ENCODE assay signal across 1 cellular context in genomic region chr2:200509608-200510433, GRCh38.
TF ChIP-seq lines count a peak whose summit lies in the region.

Gene KCTD18 (minus strand): TSS chr2:200510068. CDS start chr2:200507016, 3,052 bp downstream.

TF ChIP-seq in HCT116, 20 proteins besides CTCF, POLR2A, EP300 and RAD21 (continued from another document):
- TF ChIP-seq EZH2phosphoT487 (IDR thresholded peaks at IDR 0.05; ENCODE audit: borderline replicate concordance) (no peak), SP1 (IDR thresholded peaks at IDR 0.05; ENCODE audit: low read depth) (peak; percentile 24; the same call in 1 of the 2 replicates), EGR1 (IDR thresholded peaks at IDR 0.05; ENCODE audit: low read depth) (peak; percentile 62; the same call in 1 of the 2 replicates), ELF1 (IDR thresholded peaks at IDR 0.05; ENCODE audit: borderline replicate concordance, low read depth) (peak; percentile 74), ZFX (IDR thresholded peaks at IDR 0.05) (peak; percentile 90), MAX (IDR thresholded peaks at IDR 0.05) (peak; percentile 79), POLR2AphosphoS5 (IDR thresholded peaks at IDR 0.05; ENCODE audit: low read depth, low read length) (peak; percentile 88), JUND (IDR thresholded peaks at IDR 0.05) (no peak), SRF (IDR thresholded peaks at IDR 0.05; ENCODE audit: low read depth) (no peak; the same call in 1 of the 2 replicates), FOSL1 (IDR thresholded peaks at IDR 0.05; ENCODE audit: low read depth) (no peak), ZNF274 (IDR thresholded peaks at IDR 0.05; ENCODE audit: low read depth, low read length) (no peak), EZH2 (IDR thresholded peaks at IDR 0.05) (no peak)
- TF ChIP-seq, protein P1, sequence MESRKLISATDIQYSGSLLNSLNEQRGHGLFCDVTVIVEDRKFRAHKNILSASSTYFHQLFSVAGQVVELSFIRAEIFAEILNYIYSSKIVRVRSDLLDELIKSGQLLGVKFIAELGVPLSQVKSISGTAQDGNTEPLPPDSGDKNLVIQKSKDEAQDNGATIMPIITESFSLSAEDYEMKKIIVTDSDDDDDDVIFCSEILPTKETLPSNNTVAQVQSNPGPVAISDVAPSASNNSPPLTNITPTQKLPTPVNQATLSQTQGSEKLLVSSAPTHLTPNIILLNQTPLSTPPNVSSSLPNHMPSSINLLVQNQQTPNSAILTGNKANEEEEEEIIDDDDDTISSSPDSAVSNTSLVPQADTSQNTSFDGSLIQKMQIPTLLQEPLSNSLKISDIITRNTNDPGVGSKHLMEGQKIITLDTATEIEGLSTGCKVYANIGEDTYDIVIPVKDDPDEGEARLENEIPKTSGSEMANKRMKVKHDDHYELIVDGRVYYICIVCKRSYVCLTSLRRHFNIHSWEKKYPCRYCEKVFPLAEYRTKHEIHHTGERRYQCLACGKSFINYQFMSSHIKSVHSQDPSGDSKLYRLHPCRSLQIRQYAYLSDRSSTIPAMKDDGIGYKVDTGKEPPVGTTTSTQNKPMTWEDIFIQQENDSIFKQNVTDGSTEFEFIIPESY (IDR thresholded peaks at IDR 0.05; ENCODE audit: extremely low read depth, insufficient replicate concordance, low read length) = no peak
